Comparison of ENCODE assay signal across 17 cellular contexts in the genomic region with DNA sequence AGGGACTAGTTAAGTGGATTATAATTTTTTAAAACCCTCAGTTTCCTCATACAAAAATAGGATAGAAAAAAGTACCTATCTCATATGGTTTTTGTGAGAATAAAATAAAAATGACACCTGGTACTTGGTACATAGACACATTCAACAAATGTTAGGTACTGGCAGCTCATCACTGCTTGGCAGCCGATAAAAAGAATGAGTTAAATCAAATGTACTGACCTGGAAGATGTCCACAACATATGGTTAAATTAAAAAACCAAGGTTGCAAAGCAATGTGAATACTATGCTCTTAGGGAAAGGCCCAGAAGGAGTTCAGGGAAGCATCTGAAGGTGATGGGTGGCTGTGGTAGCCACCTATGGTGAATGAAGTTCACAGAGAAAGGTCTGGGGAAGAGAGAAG.
DNase-seq lines count a peak whose midpoint lies in the region; ATAC-seq, FAIRE-seq and TF ChIP-seq lines count a peak whose summit lies in the region.
"Had no signal": no experiment of that assay in that cellular context is flagged by ENCODE, and none has a peak within 500 bp of the region (broad histone marks: within the 10 kb centered on the region; RNA-seq: fewer than 3 reads in every experiment).

No MANE protein-coding gene starts in this region.

- CTCF ChIA-PET in PC-9 (lab: Charles Lee): no interaction called here
- CTCF ChIA-PET in activated CD4-positive, alpha-beta T cell treated with anti-CD3 and anti-CD28 coated beads, Interleukin-2, amount 10 ng/mL, durations not matched to agents 7 days and 5 days (lab: Charles Lee): interaction anchor here (0.9 kb wide), 1 partner anchor 37 kb away, joined by 3 read pairs; no protein-coding TSS in a partner anchor

- intact Hi-C loops in PC-9 (cut with micrococcal nuclease; ENCODE audit: unreplicated experiment): loop anchor here (2.0 to 10.0 kb wide), 4 partner anchors 45 to 929 kb away; a partner anchor contains a TSS

- no peak for TF ChIP-seq CTCF in PC-9 (conservative IDR thresholded peaks at IDR 0.05)
- TF ChIP-seq CTCF in keratinocyte (optimal IDR thresholded peaks at IDR 0.05 in 1 of 3, IDR thresholded peaks at IDR 0.05 in 1 of 3, conservative IDR thresholded peaks at IDR 0.05 in 1 of 3; ENCODE audit: extremely low read depth in 1 of 3, insufficient read depth in 2 of 3, low read length in 3 of 3): no peak

- no peak overlapping the region for H3K27ac Mint-ChIP-seq in activated CD4-positive, alpha-beta T cell treated with anti-CD3 and anti-CD28 coated beads, Interleukin-2, amount 10 ng/mL, durations not matched to agents 7 days and 5 days
- peak overlapping the region in 1 of 2 donors; percentile 66 for H3K27ac Mint-ChIP-seq in stimulated activated naive CD8-positive, alpha-beta T cell treated with anti-CD3 and anti-CD28 coated beads, Interleukin-15, amount 100 ng/mL, for 72 hours

- ATAC-seq in GM18511 (IDR thresholded peaks at IDR 0.05; ENCODE audit: unreplicated experiment): no peak
- no peak for ATAC-seq in stimulated activated naive CD8-positive, alpha-beta T cell treated with anti-CD3 and anti-CD28 coated beads, Interleukin-15, amount 100 ng/mL, for 72 hours
- ATAC-seq: HCT116 had no signal

- H3K36me3 Mint-ChIP-seq in activated CD4-positive, alpha-beta T cell treated with anti-CD3 and anti-CD28 coated beads, Interleukin-2, amount 10 ng/mL, durations not matched to agents 7 days and 5 days (ENCODE audit: low read depth): no peaks in the 10 kb centered on the region

- H3K4me2 ChIP-seq in PC-9 (no peak overlapping the region), keratinocyte (ENCODE audit: control insufficient read depth, extremely low read depth, insufficient read depth, low read depth, low read length) (peak overlapping the region; percentile 35)
- H3K4me2 ChIP-seq: BLaER1 had no signal

- no peaks in the 10 kb centered on the region for H3K9me3 Mint-ChIP-seq in activated CD4-positive, alpha-beta T cell treated with anti-CD3 and anti-CD28 coated beads, Interleukin-2, amount 10 ng/mL, durations not matched to agents 7 days and 5 days
- no peaks in the 10 kb centered on the region for H3K9me3 Mint-ChIP-seq in stimulated activated naive CD8-positive, alpha-beta T cell treated with anti-CD3 and anti-CD28 coated beads, Interleukin-15, amount 100 ng/mL, for 72 hours

- peaks cover 43% of the 10 kb centered on the region for H3F3A ChIP-seq in PC-9 (ENCODE audit: insufficient read depth, low read depth)

- H2AFZ ChIP-seq in PC-9 (no peak overlapping the region), keratinocyte (ENCODE audit: control insufficient read depth, low read length) (peak overlapping the region; percentile 41)
- H2AFZ ChIP-seq: GM23248 had no signal

- H3K36me3 ChIP-seq in PC-9 (ENCODE audit: low read depth): no peaks in the 10 kb centered on the region
- H3K36me3 ChIP-seq in keratinocyte (ENCODE audit: control insufficient read depth in 2 of 2, extremely low read depth in 1 of 2, insufficient read depth in 2 of 2, low read length in 2 of 2): no peaks in the 10 kb centered on the region
- H3K36me3 ChIP-seq: BLaER1 had no signal

- no peaks in the 10 kb centered on the region for H3K4me1 Mint-ChIP-seq in activated CD4-positive, alpha-beta T cell treated with anti-CD3 and anti-CD28 coated beads, Interleukin-2, amount 10 ng/mL, durations not matched to agents 7 days and 5 days
- H3K4me1 Mint-ChIP-seq in stimulated activated naive CD8-positive, alpha-beta T cell treated with anti-CD3 and anti-CD28 coated beads, Interleukin-15, amount 100 ng/mL, for 72 hours: peaks cover 9% of the 10 kb centered on the region

- DNase-seq in DMS53 (lab: John Stamatoyannopoulos, UW) (peak; percentile 52), DMS53 treated with DMSO at 0.1 percent for 48 hours (lab: John Stamatoyannopoulos, UW; ENCODE audit: unreplicated experiment) (no peak), PC-9 (no peak), keratinocyte (ENCODE audit: low read depth, low spot score) (no peak)
- no peak for DNase-seq in activated CD4-positive, alpha-beta T cell treated with anti-CD3 and anti-CD28 coated beads, Interleukin-2, amount 10 ng/mL, durations not matched to agents 7 days and 5 days
- DNase-seq in activated CD8-positive, alpha-beta memory T cell treated with anti-CD3 and anti-CD28 coated beads, Interleukin-2, amount 50 U/mL, for 4 hours: no peak
- DNase-seq in stimulated activated naive CD8-positive, alpha-beta T cell treated with anti-CD3 and anti-CD28 coated beads, Interleukin-15, amount 100 ng/mL, for 72 hours: no peak
- DNase-seq: AML-193, DND-41, GF-D8 had no signal

- H3K4me1 ChIP-seq in PC-9 (replicated peaks; ENCODE audit: insufficient read depth): peaks cover 56% of the 10 kb centered on the region
- H3K4me1 ChIP-seq in keratinocyte (ENCODE audit: control insufficient read depth, extremely low read depth, insufficient read depth, low read length): peaks cover 58% of the 10 kb centered on the region
- H3K4me1 ChIP-seq: BLaER1 had no signal

- no peaks in the 10 kb centered on the region for H3K27me3 ChIP-seq in PC-9 (ENCODE audit: insufficient read depth, low read depth)
- no peaks in the 10 kb centered on the region for H3K27me3 ChIP-seq in keratinocyte (ENCODE audit: control insufficient read depth, extremely low read depth, insufficient read depth, low read length)
- H3K27me3 ChIP-seq: BLaER1 had no signal

- BruUV-seq in PC-9 (replicated peaks; lab: Mats Ljungman, UMichigan): no TSS peak

- dilution Hi-C loops in keratinocyte (cut with MboI; ENCODE audit: extremely low pct_ligation_motif_present, low sequenced_read_pairs): no loop called here

- H3K79me2 ChIP-seq in PC-9 (ENCODE audit: low read depth) (no peaks in the 10 kb centered on the region), keratinocyte (ENCODE audit: control insufficient read depth, insufficient read depth, low read length) (no peaks in the 10 kb centered on the region)

- no peaks in the 10 kb centered on the region for H3K9me1 ChIP-seq in keratinocyte (ENCODE audit: control insufficient read depth, extremely low read depth, insufficient read depth, low read length)

- H3K27me3 Mint-ChIP-seq in activated CD4-positive, alpha-beta T cell treated with anti-CD3 and anti-CD28 coated beads, Interleukin-2, amount 10 ng/mL, durations not matched to agents 7 days and 5 days: peaks cover 31% of the 10 kb centered on the region
- H3K27me3 Mint-ChIP-seq in stimulated activated naive CD8-positive, alpha-beta T cell treated with anti-CD3 and anti-CD28 coated beads, Interleukin-15, amount 100 ng/mL, for 72 hours: peaks cover 40% of the 10 kb centered on the region

- H3K27ac ChIP-seq in PC-9 (peak overlapping the region; percentile 45), keratinocyte (ENCODE audit: control insufficient read depth, insufficient read depth, low read length) (peak overlapping the region; percentile 24)
- H3K27ac ChIP-seq: 22Rv1, BLaER1, GM23248, HL-60 had no signal

- no peaks in the 10 kb centered on the region for H3K9me2 ChIP-seq in PC-9 (ENCODE audit: insufficient read depth)

- H3K9ac ChIP-seq in keratinocyte (ENCODE audit: control insufficient read depth, extremely low read depth, insufficient read depth, low read length): no peak overlapping the region
- H3K9ac ChIP-seq: BLaER1, GM23248 had no signal

- H3K4me3 Mint-ChIP-seq in activated CD4-positive, alpha-beta T cell treated with anti-CD3 and anti-CD28 coated beads, Interleukin-2, amount 10 ng/mL, durations not matched to agents 7 days and 5 days: no peak overlapping the region
- H3K4me3 Mint-ChIP-seq in stimulated activated naive CD8-positive, alpha-beta T cell treated with anti-CD3 and anti-CD28 coated beads, Interleukin-15, amount 100 ng/mL, for 72 hours: no peak overlapping the region

- H3K4me3 ChIP-seq in PC-9 (no peak overlapping the region), keratinocyte (ENCODE audit: control insufficient read depth in 2 of 3, extremely low read depth in 1 of 3, insufficient read depth in 2 of 3, low read depth in 1 of 3, low read length in 3 of 3) (no peak overlapping the region)
- H3K4me3 ChIP-seq: BLaER1, GM23248 had no signal

- no peaks in the 10 kb centered on the region for H4K20me1 ChIP-seq in PC-9 (ENCODE audit: insufficient read depth)
- no peaks in the 10 kb centered on the region for H4K20me1 ChIP-seq in keratinocyte (ENCODE audit: control insufficient read depth, extremely low read depth, insufficient read depth, low read length)
- H4K20me1 ChIP-seq: BLaER1 had no signal

- FAIRE-seq in keratinocyte (lab: Jason Lieb, UNC): no peak
- FAIRE-seq: H54 had no signal

- POLR2A ChIA-PET in PC-9 (lab: Charles Lee; ENCODE audit: unreplicated experiment): no interaction called here
- POLR2A ChIA-PET in activated CD4-positive, alpha-beta T cell treated with anti-CD3 and anti-CD28 coated beads, Interleukin-2, amount 10 ng/mL, durations not matched to agents 7 days and 5 days (lab: Charles Lee): no interaction called here

- H3K9me3 ChIP-seq in PC-9 (ENCODE audit: insufficient read depth, low read depth) (no peaks in the 10 kb centered on the region), keratinocyte (ENCODE audit: control insufficient read depth, low read depth, low read length) (no peaks in the 10 kb centered on the region)
- H3K9me3 ChIP-seq: BLaER1 had no signal
